8 cellular contexts compared by ENCODE assay signal in genomic region chr1:160261526-160261877, GRCh38. TPM values are rescaled to one million over a fixed set of nuclear protein-coding genes. Genes with fewer than 3 reads are reported as not detected.
A peak's percentile ranks its signal among the peaks of the same experiment; 100 is the strongest.
DNase-seq lines count a peak whose midpoint lies in the region; ATAC-seq and TF ChIP-seq lines count a peak whose summit lies in the region.

No MANE protein-coding gene starts in this region.

- intact Hi-C loops in upper lobe of right lung (cut with DNase I), result no loop called here

- DNase-seq in SKM-1 treated with dmso at 0.1 percent for 144 hours (lab: John Stamatoyannopoulos, UW; ENCODE audit: unreplicated experiment) (peak; percentile 48), SKM-1 (lab: John Stamatoyannopoulos, UW; ENCODE audit: unreplicated experiment) (no peak), globus pallidus (ENCODE audit: low spot score) (peak; percentile 49), upper lobe of right lung (no peak)
- DNase-seq in activated gamma-delta T cell treated with anti-CD3 and anti-CD28 coated beads, Interleukin-2, amount 50 U/mL, for 16 hours (ENCODE audit: low read depth), result peak; percentile 69

- peak; percentile 31 for ATAC-seq in HG03460 (IDR thresholded peaks at IDR 0.05; ENCODE audit: unreplicated experiment)
- peak; percentile 22 for ATAC-seq in upper lobe of right lung

- H3K9ac ChIP-seq in parathyroid adenoma, result peak overlapping the region; percentile 87

- H3K36me3 ChIP-seq in parathyroid adenoma (ENCODE audit: control insufficient read depth, insufficient read depth, low read length) (no peaks in the 10 kb centered on the region), upper lobe of right lung (peaks cover 8% of the 10 kb centered on the region)

- H3K27me3 ChIP-seq in parathyroid adenoma (ENCODE audit: control insufficient read depth, insufficient read depth, low read length) (no peaks in the 10 kb centered on the region), upper lobe of right lung (no peaks in the 10 kb centered on the region)

- TF ChIP-seq CTCF in parathyroid adenoma (IDR thresholded peaks at IDR 0.05) (no peak), upper lobe of right lung (IDR thresholded peaks at IDR 0.05) (no peak)

- H3K4me1 ChIP-seq in parathyroid adenoma (peaks cover 8% of the 10 kb centered on the region), upper lobe of right lung (peaks cover 38% of the 10 kb centered on the region)

- H3K4me3 ChIP-seq in parathyroid adenoma (ENCODE audit: low read depth, low read length) (peak overlapping the region; percentile 78), upper lobe of right lung (peak overlapping the region; percentile 91)

- H3K9me3 ChIP-seq in parathyroid adenoma (ENCODE audit: control insufficient read depth, low read length), result no peaks in the 10 kb centered on the region
- no peaks in the 10 kb centered on the region for H3K9me3 ChIP-seq in upper lobe of right lung

- peak overlapping the region; percentile 95 for H2AFZ ChIP-seq in parathyroid adenoma

- H3K27ac ChIP-seq in parathyroid adenoma, result peak overlapping the region; percentile 89
- H3K27ac ChIP-seq in upper lobe of right lung, result peak overlapping the region; percentile 97

- H3K4me2 ChIP-seq in parathyroid adenoma (ENCODE audit: low read length), result peak overlapping the region; percentile 58

- peaks cover 12% of the 10 kb centered on the region for H3K79me2 ChIP-seq in parathyroid adenoma

TF ChIP-seq in PFSK-1, 5 proteins besides CTCF, POLR2A, EP300 and RAD21:
- no peak for TF ChIP-seq POLR2AphosphoS5 (IDR thresholded peaks at IDR 0.05; ENCODE audit: low read depth, low read length)
- TF ChIP-seq REST (IDR thresholded peaks at IDR 0.05; ENCODE audit: insufficient read depth in 1 of 2, low read depth in 2 of 2, low read length in 2 of 2), result no peak
- TF ChIP-seq FOXP2 (optimal IDR thresholded peaks at IDR 0.05; ENCODE audit: borderline replicate concordance, extremely low read depth, extremely low read length, insufficient read depth), result no peak
- peak; percentile 73; the same call in 1 of the 2 replicates for TF ChIP-seq SIN3A (IDR thresholded peaks at IDR 0.05; ENCODE audit: borderline replicate concordance, insufficient read depth, low read length)

RNA-seq across cellular contexts. Expression of gene DCAF8, which starts 0.8 kb away (rescaled TPM):
- polyA plus RNA-seq in PFSK-1 (2012; ENCODE audit: insufficient read length, low read depth), result 80.5 TPM
- total RNA-seq in upper lobe of right lung, result 130 TPM

RNA-seq across cellular contexts. Expression of gene PEX19, which starts 23.4 kb away (rescaled TPM):
- polyA plus RNA-seq in PFSK-1 (2012; ENCODE audit: insufficient read length, low read depth), result 27.8 TPM
- total RNA-seq in upper lobe of right lung, result 64.2 TPM

RNA-seq across cellular contexts. Expression of gene PEA15, which starts 56.3 kb away (rescaled TPM):
- 181 TPM for polyA plus RNA-seq in PFSK-1 (2012; ENCODE audit: insufficient read length, low read depth)
- 175 TPM for total RNA-seq in upper lobe of right lung

Comparison
In these comparisons a context has a peak if more than half of its experiments do, and no peak if none do; other contexts are left out.
1. DNase-seq: peak in SKM-1 treated with dmso at 0.1 percent for 144 hours (single experiment), activated gamma-delta T cell treated with anti-CD3 and anti-CD28 coated beads, Interleukin-2, amount 50 U/mL, for 16 hours (single experiment) and globus pallidus (single experiment); none in SKM-1 (single experiment) and upper lobe of right lung (single experiment).